26 cellular contexts compared by ENCODE assay signal in genomic region chr7:1287629-1288225, GRCh38. TPM values are rescaled to one million over a fixed set of nuclear protein-coding genes. Genes with fewer than 3 reads are reported as not detected.
DNase-seq lines count a peak whose midpoint lies in the region; ATAC-seq lines count a peak whose summit lies in the region.
"Had no signal": no experiment of that assay in that cellular context is flagged by ENCODE, and none has a peak within 500 bp of the region (broad histone marks: within the 10 kb centered on the region; RNA-seq: fewer than 3 reads in every experiment).

No MANE protein-coding gene starts in this region.

- CTCF ChIA-PET in activated CD4-positive, alpha-beta memory T cell treated with anti-CD3 and anti-CD28 coated beads for 36 hours (lab: Charles Lee): no interaction called here

- H3K9me3 Mint-ChIP-seq in stimulated activated effector memory CD8-positive, alpha-beta T cell treated with anti-CD3 and anti-CD28 coated beads, Interleukin-12 subunit alpha, Interleukin-12 subunit beta, amount 100 ng/mL, for 72 hours: no peaks in the 10 kb centered on the region
- no peaks in the 10 kb centered on the region for H3K9me3 Mint-ChIP-seq in activated CD4-positive, alpha-beta memory T cell treated with anti-CD3 and anti-CD28 coated beads for 36 hours
- H3K9me3 Mint-ChIP-seq: CD4-positive, alpha-beta memory T cell; GM23338; H9 had no signal

- H3K4me3 Mint-ChIP-seq in stimulated activated effector memory CD8-positive, alpha-beta T cell treated with anti-CD3 and anti-CD28 coated beads, Interleukin-12 subunit alpha, Interleukin-12 subunit beta, amount 100 ng/mL, for 72 hours: no peak overlapping the region
- no peak overlapping the region for H3K4me3 Mint-ChIP-seq in activated CD4-positive, alpha-beta memory T cell treated with anti-CD3 and anti-CD28 coated beads for 36 hours
- H3K4me3 Mint-ChIP-seq: GM23338 had no signal

- H3K36me3 Mint-ChIP-seq in stimulated activated effector memory CD8-positive, alpha-beta T cell treated with anti-CD3 and anti-CD28 coated beads, Interleukin-12 subunit alpha, Interleukin-12 subunit beta, amount 100 ng/mL, for 72 hours: no peaks in the 10 kb centered on the region
- H3K36me3 Mint-ChIP-seq in activated CD4-positive, alpha-beta memory T cell treated with anti-CD3 and anti-CD28 coated beads for 36 hours: no peaks in the 10 kb centered on the region
- H3K36me3 Mint-ChIP-seq: CD4-positive, alpha-beta memory T cell had no signal

- peaks cover 10% of the 10 kb centered on the region for H3K4me1 Mint-ChIP-seq in stimulated activated effector memory CD8-positive, alpha-beta T cell treated with anti-CD3 and anti-CD28 coated beads, Interleukin-12 subunit alpha, Interleukin-12 subunit beta, amount 100 ng/mL, for 72 hours
- H3K4me1 Mint-ChIP-seq in activated CD4-positive, alpha-beta memory T cell treated with anti-CD3 and anti-CD28 coated beads for 36 hours (ENCODE audit: low read depth): peaks cover 14% of the 10 kb centered on the region
- H3K4me1 Mint-ChIP-seq: GM23338 had no signal

- no peak overlapping the region for H3K27ac Mint-ChIP-seq in stimulated activated effector memory CD8-positive, alpha-beta T cell treated with anti-CD3 and anti-CD28 coated beads, Interleukin-12 subunit alpha, Interleukin-12 subunit beta, amount 100 ng/mL, for 72 hours
- H3K27ac Mint-ChIP-seq in activated CD4-positive, alpha-beta memory T cell treated with anti-CD3 and anti-CD28 coated beads for 36 hours: no peak overlapping the region
- H3K27ac Mint-ChIP-seq: CD4-positive, alpha-beta memory T cell; GM23338; H9 had no signal

- DNase-seq in left ventricle myocardium superior (peak; percentile 17), Right ventricle myocardium inferior (ENCODE audit: missing footprints) (no peak), cerebellar cortex (ENCODE audit: low spot score) (peak; percentile 17), midbrain (lab: John Stamatoyannopoulos, UW) (peak; percentile 13), NCI-H1436 treated with DMSO at 0.1 percent for 48 hours (lab: John Stamatoyannopoulos, UW) (no peak), mucosa of gallbladder (ENCODE audit: low spot score) (no peak)
- no peak for DNase-seq in stimulated activated effector memory CD8-positive, alpha-beta T cell treated with anti-CD3 and anti-CD28 coated beads, Interleukin-12 subunit alpha, Interleukin-12 subunit beta, amount 100 ng/mL, for 72 hours (ENCODE audit: low spot score in 2 of 2)
- DNase-seq in activated CD4-positive, alpha-beta memory T cell treated with anti-CD3 and anti-CD28 coated beads for 36 hours: no peak
- DNase-seq: AML-193; CD4-positive, alpha-beta memory T cell; COR-L47; DMS79 treated with DMSO at 0.1 percent for 48 hours; H9; Kasumi-1; NCI-H1092 treated with DMSO at 0.1 percent for 48 hours; NCI-H1436; NCI-H187 treated with DMSO at 0.1 percent for 48 hours; NCI-H524 treated with DMSO at 0.1 percent for 48 hours; NCI-H774; PC-9; RPMI8226; SHP77 treated with DMSO at 0.1 percent for 48 hours had no signal

- H3K27me3 Mint-ChIP-seq in activated CD4-positive, alpha-beta memory T cell treated with anti-CD3 and anti-CD28 coated beads for 36 hours: peaks cover 14% of the 10 kb centered on the region

- intact Hi-C loops in left ventricle myocardium superior (cut with micrococcal nuclease): no loop called here
- intact Hi-C loops in Right ventricle myocardium inferior (cut with DNase I): no loop called here
- intact Hi-C loops in activated CD4-positive, alpha-beta memory T cell treated with anti-CD3 and anti-CD28 coated beads for 36 hours (cut with micrococcal nuclease): no loop called here

- no peak for ATAC-seq in left ventricle myocardium superior
- no peak for ATAC-seq in Right ventricle myocardium inferior
- ATAC-seq in stimulated activated effector memory CD8-positive, alpha-beta T cell treated with anti-CD3 and anti-CD28 coated beads, Interleukin-12 subunit alpha, Interleukin-12 subunit beta, amount 100 ng/mL, for 72 hours: peak; percentile 17
- ATAC-seq: GM23338, K562 had no signal

- POLR2A ChIA-PET in activated CD4-positive, alpha-beta memory T cell treated with anti-CD3 and anti-CD28 coated beads for 36 hours (lab: Charles Lee): no interaction called here

RNA-seq across cellular contexts. Expression of gene UNCX, which starts 55.1 kb away (rescaled TPM):
- total RNA-seq in left ventricle myocardium superior: not detected
- not detected for total RNA-seq in Right ventricle myocardium inferior
- total RNA-seq in activated CD4-positive, alpha-beta memory T cell treated with anti-CD3 and anti-CD28 coated beads for 36 hours: not detected
- not detected for total RNA-seq in mucosa of gallbladder
- total RNA-seq: CD4-positive, alpha-beta memory T cell; GM23338; H9; HT1080; K562; M059J; PC-9 had no signal

Comparison
In these comparisons a context has a peak if more than half of its experiments do, and no peak if none do; other contexts are left out.
1. DNase-seq: peak in left ventricle myocardium superior (single experiment), cerebellar cortex (single experiment) and midbrain (single experiment); none in Right ventricle myocardium inferior (single experiment), stimulated activated effector memory CD8-positive, alpha-beta T cell treated with anti-CD3 and anti-CD28 coated beads, Interleukin-12 subunit alpha, Interleukin-12 subunit beta, amount 100 ng/mL, for 72 hours (0 of 2), NCI-H1436 treated with DMSO at 0.1 percent for 48 hours (single experiment), activated CD4-positive, alpha-beta memory T cell treated with anti-CD3 and anti-CD28 coated beads for 36 hours (single experiment) and mucosa of gallbladder (single experiment).